ENCODE assay signal across 22 cellular contexts in the genomic region with DNA sequence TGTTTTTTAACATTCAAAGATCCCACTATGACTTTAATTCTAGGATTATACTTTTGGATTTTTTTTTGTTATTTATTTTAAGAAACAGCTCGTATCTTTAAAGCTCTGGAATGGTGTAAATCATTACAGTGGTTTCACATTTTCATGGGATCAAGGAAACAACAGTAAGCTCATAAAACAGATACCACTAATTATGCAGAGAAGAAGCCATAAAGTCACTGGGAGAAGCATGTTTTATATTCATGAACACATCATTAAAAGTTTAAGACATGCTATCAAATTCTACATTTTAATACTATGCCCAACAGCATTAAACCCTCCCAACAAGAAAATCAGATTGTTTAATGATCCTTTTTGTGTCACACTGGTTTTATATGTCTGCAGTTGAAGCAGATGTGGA.
"Had no signal": no experiment of that assay in that cellular context is flagged by ENCODE, and none has a peak within 500 bp of the region (broad histone marks: within the 10 kb centered on the region; RNA-seq: fewer than 3 reads in every experiment).

No MANE protein-coding gene starts in this region.

- H3K4me3 Mint-ChIP-seq: activated CD4-positive, alpha-beta memory T cell treated with anti-CD3 and anti-CD28 coated beads, Interleukin-2, amount 10 ng/mL, durations not matched to agents 7 days and 5 days; activated CD4-positive, alpha-beta T cell treated with anti-CD3 and anti-CD28 coated beads, Interleukin-2, amount 10 ng/mL, durations not matched to agents 7 days and 5 days; activated naive CD8-positive, alpha-beta T cell treated with anti-CD3 and anti-CD28 coated beads, Interleukin-2, amount 10 ng/mL, durations not matched to agents 7 days and 5 days; activated T-cell treated with anti-CD3 and anti-CD28 coated beads, Interleukin-2, amount 50 U/mL, for 72 hours; T-cell had no signal

- H3K36me3 Mint-ChIP-seq: activated naive CD8-positive, alpha-beta T cell treated with anti-CD3 and anti-CD28 coated beads, Interleukin-2, amount 10 ng/mL, durations not matched to agents 7 days and 5 days; T-cell had no signal

- H3K9me3 Mint-ChIP-seq: activated CD4-positive, alpha-beta memory T cell treated with anti-CD3 and anti-CD28 coated beads, Interleukin-2, amount 10 ng/mL, durations not matched to agents 7 days and 5 days; activated CD4-positive, alpha-beta T cell treated with anti-CD3 and anti-CD28 coated beads, Interleukin-2, amount 10 ng/mL, durations not matched to agents 7 days and 5 days; activated naive CD8-positive, alpha-beta T cell treated with anti-CD3 and anti-CD28 coated beads, Interleukin-2, amount 10 ng/mL, durations not matched to agents 7 days and 5 days; activated T-cell treated with anti-CD3 and anti-CD28 coated beads, Interleukin-2, amount 50 U/mL, for 72 hours; activated T-helper 2 cell treated with anti-CD3 and anti-CD28 coated beads, Interferon-gamma antibody, Interleukin-2, Interleukin-4, amounts not matched to agents 10 μg/mL and 5 μg/mL and 100 μg/mL, durations not matched to agents 14 hours and 24 hours and 36 hours; T-cell had no signal

- DNase-seq: activated CD4-positive, alpha-beta memory T cell treated with anti-CD3 and anti-CD28 coated beads, Interleukin-2, amount 10 ng/mL, durations not matched to agents 7 days and 5 days; activated CD4-positive, alpha-beta T cell treated with anti-CD3 and anti-CD28 coated beads, Interleukin-2, amount 10 ng/mL, durations not matched to agents 7 days and 5 days; activated CD4-positive, CD25-positive, alpha-beta regulatory T cell; activated naive CD4-positive, alpha-beta T cell treated with anti-CD3 and anti-CD28 coated beads, Interleukin-2, amount 50 U/mL, for 16 hours; activated naive CD8-positive, alpha-beta T cell treated with anti-CD3 and anti-CD28 coated beads, Interleukin-2, amount 10 ng/mL, durations not matched to agents 7 days and 5 days; activated T-cell treated with anti-CD3 and anti-CD28 coated beads, Interleukin-2, amount 50 U/mL, for 72 hours; adrenal gland; anterior cingulate cortex; KG1; NCI-H1048; NCI-H146; NCI-H187 treated with DMSO at 0.1 percent for 48 hours; NCI-H2081 treated with DMSO at 0.1 percent for 48 hours; NCI-H2171; NCI-H2227 treated with DMSO at 0.1 percent for 48 hours; NCI-H446 treated with DMSO at 0.1 percent for 48 hours; NCI-H524 treated with DMSO at 0.1 percent for 48 hours; SIG-M5; T-cell; T-helper 2 cell; T1000 had no signal

- H3K27ac ChIP-seq: adrenal gland had no signal

- H3K27ac Mint-ChIP-seq: activated CD4-positive, alpha-beta memory T cell treated with anti-CD3 and anti-CD28 coated beads, Interleukin-2, amount 10 ng/mL, durations not matched to agents 7 days and 5 days; activated CD4-positive, alpha-beta T cell treated with anti-CD3 and anti-CD28 coated beads, Interleukin-2, amount 10 ng/mL, durations not matched to agents 7 days and 5 days; activated naive CD8-positive, alpha-beta T cell treated with anti-CD3 and anti-CD28 coated beads, Interleukin-2, amount 10 ng/mL, durations not matched to agents 7 days and 5 days; activated T-cell treated with anti-CD3 and anti-CD28 coated beads, Interleukin-2, amount 50 U/mL, for 72 hours; activated T-helper 2 cell treated with anti-CD3 and anti-CD28 coated beads, Interferon-gamma antibody, Interleukin-2, Interleukin-4, amounts not matched to agents 10 μg/mL and 5 μg/mL and 100 μg/mL, durations not matched to agents 14 hours and 24 hours and 36 hours; T-cell had no signal

- H3K9me3 ChIP-seq: adrenal gland had no signal

- H3K27me3 ChIP-seq: adrenal gland had no signal

- H3K4me3 ChIP-seq: adrenal gland had no signal

- ATAC-seq: activated T-cell treated with anti-CD3 and anti-CD28 coated beads, Interleukin-2, amount 50 U/mL, for 72 hours; T-cell had no signal

- H3K4me1 ChIP-seq: adrenal gland had no signal

- H3K36me3 ChIP-seq: adrenal gland had no signal

- H3K4me1 Mint-ChIP-seq: activated CD4-positive, alpha-beta memory T cell treated with anti-CD3 and anti-CD28 coated beads, Interleukin-2, amount 10 ng/mL, durations not matched to agents 7 days and 5 days; activated CD4-positive, alpha-beta T cell treated with anti-CD3 and anti-CD28 coated beads, Interleukin-2, amount 10 ng/mL, durations not matched to agents 7 days and 5 days; activated naive CD8-positive, alpha-beta T cell treated with anti-CD3 and anti-CD28 coated beads, Interleukin-2, amount 10 ng/mL, durations not matched to agents 7 days and 5 days had no signal
